ENCODE assay signal across 12 cellular contexts in the genomic region with DNA sequence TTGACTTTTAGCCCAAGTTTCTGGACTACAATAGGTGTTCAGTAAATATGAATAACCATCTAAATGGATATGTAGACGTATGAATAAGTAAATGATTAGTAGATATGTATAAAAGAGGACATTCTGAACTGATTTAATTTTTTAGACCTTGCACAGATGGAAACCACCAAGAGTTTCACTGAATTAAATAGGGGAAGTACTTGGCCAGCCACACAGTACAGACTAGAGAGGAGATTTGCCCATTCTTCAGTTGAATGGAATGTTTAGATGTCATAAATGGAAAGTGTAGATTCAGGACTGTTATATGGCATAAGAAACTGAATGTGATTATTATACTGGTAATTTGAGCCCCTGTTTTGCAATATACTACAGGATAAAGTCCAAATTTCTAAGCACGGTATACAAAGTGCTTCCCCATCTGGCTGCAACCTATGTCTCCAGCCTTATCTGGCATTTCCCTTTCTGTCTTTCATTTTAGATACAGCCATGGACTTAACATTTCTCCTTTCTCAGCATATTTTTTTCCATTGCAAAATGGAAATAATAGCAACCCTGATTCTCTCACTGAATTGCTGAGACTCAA.
DNase-seq lines count a peak whose midpoint lies in the region; ATAC-seq and TF ChIP-seq lines count a peak whose summit lies in the region.
"Had no signal": no experiment of that assay in that cellular context is flagged by ENCODE, and none has a peak within 500 bp of the region (broad histone marks: within the 10 kb centered on the region; RNA-seq: fewer than 3 reads in every experiment).

No MANE protein-coding gene starts in this region.

- no peaks in the 10 kb centered on the region for H3K79me2 ChIP-seq in osteoblast (ENCODE audit: insufficient read depth, low read length)

- no peak overlapping the region for H3K27ac ChIP-seq in osteoblast (ENCODE audit: low read depth, low read length)
- H3K27ac ChIP-seq: BLaER1, left lung had no signal

- no peaks in the 10 kb centered on the region for H3K4me1 ChIP-seq in osteoblast (ENCODE audit: insufficient read depth, low read length)
- H3K4me1 ChIP-seq: BLaER1, left lung had no signal

- ATAC-seq in GM18858 (IDR thresholded peaks at IDR 0.05; ENCODE audit: unreplicated experiment) (peak; percentile 76), GM21447 (IDR thresholded peaks at IDR 0.05; ENCODE audit: unreplicated experiment) (peak; percentile 62), HG03135 (IDR thresholded peaks at IDR 0.05; ENCODE audit: unreplicated experiment) (peak; percentile 79)
- ATAC-seq: GM23338, left lung had no signal

- peak; percentile 53 for DNase-seq in choroid plexus epithelial cell (ENCODE audit: low read depth)
- no peak for DNase-seq in NK-92 (lab: John Stamatoyannopoulos, UW; ENCODE audit: unreplicated experiment)
- DNase-seq in osteoblast (ENCODE audit: insufficient read length, low spot score, missing footprints): no peak
- no peak for DNase-seq in occipital lobe (lab: John Stamatoyannopoulos, UW)
- no peak for DNase-seq in NCI-H1092 (lab: John Stamatoyannopoulos, UW)
- DNase-seq: activated T-cell treated with anti-CD3 and anti-CD28 coated beads, Interleukin-2, amount 50 U/mL, for 72 hours; left lung had no signal

- no peak overlapping the region for H2AFZ ChIP-seq in osteoblast (ENCODE audit: low read length)
- H2AFZ ChIP-seq: GM23338 had no signal

- no peak overlapping the region for H3K4me3 ChIP-seq in choroid plexus epithelial cell (ENCODE audit: low read depth, low read length)
- H3K4me3 ChIP-seq in osteoblast (ENCODE audit: insufficient read depth, low read length): no peak overlapping the region
- H3K4me3 ChIP-seq: BLaER1, GM23338, left lung had no signal

- H3K4me2 ChIP-seq in osteoblast (ENCODE audit: insufficient read depth, low read length): no peak overlapping the region
- H3K4me2 ChIP-seq: BLaER1, GM23338 had no signal

- TF ChIP-seq CTCF in choroid plexus epithelial cell (conservative IDR thresholded peaks at IDR 0.05; ENCODE audit: low read depth, low read length) (no peak), osteoblast (IDR thresholded peaks at IDR 0.05; ENCODE audit: extremely low read depth, low read depth, low read length) (no peak)

- H3K36me3 ChIP-seq in osteoblast (ENCODE audit: insufficient read depth, low read length): no peaks in the 10 kb centered on the region
- H3K36me3 ChIP-seq: BLaER1, left lung had no signal

- no peaks in the 10 kb centered on the region for H3K9me3 ChIP-seq in osteoblast (ENCODE audit: low read depth, low read length)
- H3K9me3 ChIP-seq: BLaER1 had no signal

- H3K27me3 ChIP-seq in osteoblast (ENCODE audit: insufficient read depth, low read length): no peaks in the 10 kb centered on the region
- H3K27me3 ChIP-seq: BLaER1, left lung had no signal

- H4K20me1 ChIP-seq in osteoblast (ENCODE audit: insufficient read depth, low read length): no peaks in the 10 kb centered on the region
- H4K20me1 ChIP-seq: BLaER1 had no signal
